20 cellular contexts compared by ENCODE assay signal in genomic region chr5:154840435-154841272, GRCh38. TPM values are rescaled to one million over a fixed set of nuclear protein-coding genes. Genes with fewer than 3 reads are reported as not detected.
DNase-seq lines count a peak whose midpoint lies in the region; ATAC-seq and TF ChIP-seq lines count a peak whose summit lies in the region.
"Had no signal": no experiment of that assay in that cellular context is flagged by ENCODE, and none has a peak within 500 bp of the region (broad histone marks: within the 10 kb centered on the region; RNA-seq: fewer than 3 reads in every experiment).

No MANE protein-coding gene starts in this region.

- no peak overlapping the region for H3K27ac Mint-ChIP-seq in WTC11
- H3K27ac Mint-ChIP-seq in activated T-helper 1 cell treated with anti-CD3 and anti-CD28 coated beads, Interleukin-12 subunit alpha, Interleukin-12 subunit beta, Interleukin-2, Interleukin-4 antibody, amounts not matched to agents 30 ng/mL and 10 ng/mL and 1 ng/mL, durations not matched to agents 14 hours and 24 hours and 36 hours, result no peak overlapping the region
- H3K27ac Mint-ChIP-seq: T-helper 2 cell treated with Interferon-gamma antibody and Interleukin-4, amounts not matched to agents 5 μg/mL and 100 μg/mL, for 36 hours had no signal

- H3K36me3 ChIP-seq in left ventricle myocardium inferior (peaks cover 30% of the 10 kb centered on the region), upper lobe of right lung (peaks cover 32% of the 10 kb centered on the region)
- H3K36me3 ChIP-seq: neutrophil, SJSA1 had no signal

- ATAC-seq in Right ventricle myocardium superior (ENCODE audit: poor library complexity) (peak; percentile 7), WTC11 (peak; percentile 42), left lobe of liver (peak; percentile 28), upper lobe of right lung (peak; percentile 53), GM21447 (IDR thresholded peaks at IDR 0.05; ENCODE audit: unreplicated experiment) (no peak)

- POLR2A ChIA-PET in WTC11 (lab: Charles Lee), result interaction anchor here (1.0 kb wide), 1 partner anchor 10 kb away, joined by 4 read pairs; the partner anchor contains the start of gene FAXDC2

- intact Hi-C loops in Right ventricle myocardium superior (cut with DNase I) (no loop called here), left ventricle myocardium inferior (cut with micrococcal nuclease) (no loop called here), upper lobe of right lung (cut with DNase I) (no loop called here)
- intact Hi-C loops in activated T-helper 1 cell treated with anti-CD3 and anti-CD28 coated beads, Interleukin-12 subunit alpha, Interleukin-12 subunit beta, Interleukin-2, Interleukin-4 antibody, amounts not matched to agents 30 ng/mL and 10 ng/mL and 1 ng/mL, durations not matched to agents 14 hours and 24 hours and 36 hours (cut with micrococcal nuclease), result no loop called here

- CTCF ChIA-PET in WTC11 (lab: Charles Lee), result no interaction called here

- H3K9me3 ChIP-seq in left ventricle myocardium inferior (replicated peaks), result no peaks in the 10 kb centered on the region
- no peaks in the 10 kb centered on the region for H3K9me3 ChIP-seq in upper lobe of right lung
- H3K9me3 ChIP-seq: neutrophil, SJSA1 had no signal

- H3K4me1 ChIP-seq in left ventricle myocardium inferior, result peaks cover 51% of the 10 kb centered on the region
- peaks cover 4% of the 10 kb centered on the region for H3K4me1 ChIP-seq in upper lobe of right lung
- H3K4me1 ChIP-seq: SJSA1 had no signal

- no peak overlapping the region for H3K4me3 ChIP-seq in left ventricle myocardium inferior
- no peak overlapping the region for H3K4me3 ChIP-seq in upper lobe of right lung
- H3K4me3 ChIP-seq: SJSA1 had no signal

- no peak overlapping the region for H3K4me3 Mint-ChIP-seq in WTC11
- no peak overlapping the region for H3K4me3 Mint-ChIP-seq in activated T-helper 1 cell treated with anti-CD3 and anti-CD28 coated beads, Interleukin-12 subunit alpha, Interleukin-12 subunit beta, Interleukin-2, Interleukin-4 antibody, amounts not matched to agents 30 ng/mL and 10 ng/mL and 1 ng/mL, durations not matched to agents 14 hours and 24 hours and 36 hours
- H3K4me3 Mint-ChIP-seq: T-helper 2 cell treated with Interferon-gamma antibody and Interleukin-4, amounts not matched to agents 5 μg/mL and 100 μg/mL, for 36 hours had no signal

- H3K27me3 ChIP-seq in left ventricle myocardium inferior (ENCODE audit: low read depth) (no peaks in the 10 kb centered on the region), upper lobe of right lung (no peaks in the 10 kb centered on the region)
- H3K27me3 ChIP-seq: neutrophil, SJSA1 had no signal

- no peaks in the 10 kb centered on the region for H3K9me3 Mint-ChIP-seq in WTC11
- no peaks in the 10 kb centered on the region for H3K9me3 Mint-ChIP-seq in activated T-helper 1 cell treated with anti-CD3 and anti-CD28 coated beads, Interleukin-12 subunit alpha, Interleukin-12 subunit beta, Interleukin-2, Interleukin-4 antibody, amounts not matched to agents 30 ng/mL and 10 ng/mL and 1 ng/mL, durations not matched to agents 14 hours and 24 hours and 36 hours
- H3K9me3 Mint-ChIP-seq: T-helper 2 cell treated with Interferon-gamma antibody and Interleukin-4, amounts not matched to agents 5 μg/mL and 100 μg/mL, for 36 hours had no signal

- no peak for TF ChIP-seq CTCF in left ventricle myocardium inferior (IDR thresholded peaks at IDR 0.05; ENCODE audit: borderline replicate concordance)
- TF ChIP-seq CTCF in WTC11 (IDR thresholded peaks at IDR 0.05), result no peak
- TF ChIP-seq CTCF in upper lobe of right lung (IDR thresholded peaks at IDR 0.05), result no peak

- no peaks in the 10 kb centered on the region for H3K4me1 Mint-ChIP-seq in WTC11
- H3K4me1 Mint-ChIP-seq in activated T-helper 1 cell treated with anti-CD3 and anti-CD28 coated beads, Interleukin-12 subunit alpha, Interleukin-12 subunit beta, Interleukin-2, Interleukin-4 antibody, amounts not matched to agents 30 ng/mL and 10 ng/mL and 1 ng/mL, durations not matched to agents 14 hours and 24 hours and 36 hours (ENCODE audit: low read depth), result no peaks in the 10 kb centered on the region

- no peaks in the 10 kb centered on the region; the same call in 1 of the 2 replicates for H3K36me3 Mint-ChIP-seq in WTC11
- peaks cover 7% of the 10 kb centered on the region for H3K36me3 Mint-ChIP-seq in activated T-helper 1 cell treated with anti-CD3 and anti-CD28 coated beads, Interleukin-12 subunit alpha, Interleukin-12 subunit beta, Interleukin-2, Interleukin-4 antibody, amounts not matched to agents 30 ng/mL and 10 ng/mL and 1 ng/mL, durations not matched to agents 14 hours and 24 hours and 36 hours (ENCODE audit: low read depth)

- DNase-seq in Right ventricle myocardium superior, result no peak
- DNase-seq in left ventricle myocardium inferior, result no peak
- DNase-seq in WTC11 (ENCODE audit: low spot score), result no peak
- no peak for DNase-seq in left lobe of liver (ENCODE audit: low spot score)
- DNase-seq in upper lobe of right lung, result no peak
- no peak for DNase-seq in activated T-helper 1 cell treated with anti-CD3 and anti-CD28 coated beads, Interleukin-12 subunit alpha, Interleukin-12 subunit beta, Interleukin-2, Interleukin-4 antibody, amounts not matched to agents 30 ng/mL and 10 ng/mL and 1 ng/mL, durations not matched to agents 14 hours and 24 hours and 36 hours (ENCODE audit: low spot score)
- no peak for DNase-seq in NCI-H748 (lab: John Stamatoyannopoulos, UW; ENCODE audit: unreplicated experiment)
- DNase-seq: C1 segment of cervical spinal cord; DMS79 treated with DMSO at 0.1 percent for 48 hours; GOT3; kidney glomerular epithelial cell; MV-4-11; NCI-H2029 treated with DMSO at 0.1 percent for 48 hours; NCI-H510A treated with DMSO at 0.1 percent for 48 hours; right cardiac atrium; stimulated activated naive CD4-positive, alpha-beta T cell treated with Interleukin-2 at 50 U/mL for 16 hours had no signal

- no peaks in the 10 kb centered on the region for H3K27me3 Mint-ChIP-seq in WTC11 (ENCODE audit: low read depth)
- no peaks in the 10 kb centered on the region for H3K27me3 Mint-ChIP-seq in activated T-helper 1 cell treated with anti-CD3 and anti-CD28 coated beads, Interleukin-12 subunit alpha, Interleukin-12 subunit beta, Interleukin-2, Interleukin-4 antibody, amounts not matched to agents 30 ng/mL and 10 ng/mL and 1 ng/mL, durations not matched to agents 14 hours and 24 hours and 36 hours (ENCODE audit: insufficient read depth)

- H3K27ac ChIP-seq in left ventricle myocardium inferior (replicated peaks), result no peak overlapping the region
- H3K27ac ChIP-seq in upper lobe of right lung, result no peak overlapping the region
- H3K27ac ChIP-seq: neutrophil, SJSA1 had no signal

TF ChIP-seq in WTC11, 78 proteins besides CTCF, POLR2A, EP300 and RAD21:
- TF ChIP-seq ZNF121 (CRISPR knock-in tag; IDR thresholded peaks at IDR 0.05) (0 out of 2 replicates have a peak, but pooled peaks have one; percentile 2), GRHL2 (CRISPR knock-in tag; IDR thresholded peaks at IDR 0.05; ENCODE audit: insufficient replicate concordance, severe bottlenecking) (no peak)
TF ChIP-seq in WTC11: peak in this region for 1.

RNA-seq across cellular contexts. Expression of gene FAXDC2, which starts 9.7 kb away (rescaled TPM):
- total RNA-seq in Right ventricle myocardium superior, result 24.1 TPM
- total RNA-seq in left ventricle myocardium inferior, result 23.5 TPM
- 3.9 to 6.0 TPM (median 5.5 TPM) in 3 replicates for total RNA-seq in WTC11 (2021)
- total RNA-seq in left lobe of liver, result 83.6 TPM
- total RNA-seq in upper lobe of right lung, result 79.0 TPM
- not detected in 2 replicates for total RNA-seq in activated T-helper 1 cell treated with anti-CD3 and anti-CD28 coated beads, Interleukin-12 subunit alpha, Interleukin-12 subunit beta, Interleukin-2, Interleukin-4 antibody, amounts not matched to agents 30 ng/mL and 10 ng/mL and 1 ng/mL, durations not matched to agents 14 hours and 24 hours and 36 hours

RNA-seq across cellular contexts. Expression of gene CNOT8, which starts 17.8 kb away (rescaled TPM):
- 26.8 TPM for total RNA-seq in Right ventricle myocardium superior
- total RNA-seq in left ventricle myocardium inferior, result 23.3 TPM
- 51.7 to 58.6 TPM (median 54.4 TPM) in 3 replicates for total RNA-seq in WTC11 (2021)
- total RNA-seq in left lobe of liver, result 18.0 TPM
- total RNA-seq in upper lobe of right lung, result 101 TPM
- 55.7 and 60.7 TPM in 2 replicates for total RNA-seq in activated T-helper 1 cell treated with anti-CD3 and anti-CD28 coated beads, Interleukin-12 subunit alpha, Interleukin-12 subunit beta, Interleukin-2, Interleukin-4 antibody, amounts not matched to agents 30 ng/mL and 10 ng/mL and 1 ng/mL, durations not matched to agents 14 hours and 24 hours and 36 hours
